1 cellular context compared by ENCODE assay signal in genomic region chr1:173871500-173871899, GRCh38.
TF ChIP-seq lines count a peak whose summit lies in the region.

No MANE protein-coding gene starts in this region.

TF ChIP-seq in GM23338, 12 proteins besides CTCF, POLR2A, EP300 and RAD21:
- no peak for TF ChIP-seq REST (IDR thresholded peaks at IDR 0.05; ENCODE audit: unreplicated experiment)
- no peak for TF ChIP-seq ZNF114 (CRISPR knock-in tag; IDR thresholded peaks at IDR 0.05)
- no peak for TF ChIP-seq EZH2 (IDR thresholded peaks at IDR 0.05; ENCODE audit: low read depth, unreplicated experiment)
- TF ChIP-seq ETS1 (IDR thresholded peaks at IDR 0.05) = no peak
- no peak for TF ChIP-seq STAT1 (IDR thresholded peaks at IDR 0.05; ENCODE audit: unreplicated experiment)
- no peak for TF ChIP-seq CREB1 (CRISPR knock-in tag; IDR thresholded peaks at IDR 0.05; ENCODE audit: low read depth)
- no peak for TF ChIP-seq JUNB (IDR thresholded peaks at IDR 0.05; ENCODE audit: unreplicated experiment)
- TF ChIP-seq POLR2AphosphoS5 (IDR thresholded peaks at IDR 0.05; ENCODE audit: low read depth) = no peak
- TF ChIP-seq ZNF462 (CRISPR knock-in tag; IDR thresholded peaks at IDR 0.05) = no peak
- TF ChIP-seq EZH2phosphoT487 (IDR thresholded peaks at IDR 0.05; ENCODE audit: unreplicated experiment) = no peak
- no peak for TF ChIP-seq NANOG (IDR thresholded peaks at IDR 0.05; ENCODE audit: borderline replicate concordance)
- TF ChIP-seq ZNF331 (CRISPR knock-in tag; IDR thresholded peaks at IDR 0.05; ENCODE audit: low read depth) = no peak
